8 cellular contexts compared by ENCODE assay signal in the genomic region with DNA sequence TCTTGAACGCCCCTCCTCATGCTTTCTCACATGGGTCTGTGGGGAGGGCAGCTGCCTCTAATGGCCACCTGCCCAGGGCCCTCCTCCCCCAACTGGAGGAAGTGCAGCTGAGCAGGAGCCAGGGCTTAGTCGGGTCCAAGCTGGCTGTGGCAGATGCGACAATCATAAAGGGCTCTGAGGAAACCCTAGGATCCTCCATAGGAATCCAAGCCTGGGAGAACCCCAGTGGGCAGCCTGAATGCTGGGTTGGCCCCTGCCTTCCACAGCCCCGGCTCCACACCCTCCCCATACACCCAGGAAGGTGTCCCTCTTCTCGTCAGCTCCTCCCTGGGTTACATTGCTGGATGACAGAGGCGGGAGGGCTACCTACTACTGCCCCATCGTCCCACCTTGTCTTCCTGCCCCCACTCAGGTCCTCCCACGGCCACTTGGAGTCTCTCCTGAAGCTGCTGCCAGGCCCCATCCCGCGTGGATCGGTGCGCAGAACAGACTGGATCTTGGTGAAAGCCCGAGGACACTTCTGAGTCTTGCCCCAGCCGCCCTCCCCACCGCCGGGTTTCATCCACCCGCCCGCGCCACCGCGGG. TPM values are rescaled to one million over a fixed set of nuclear protein-coding genes. Genes with fewer than 3 reads are reported as not detected.
DNase-seq lines count a peak whose midpoint lies in the region; ATAC-seq and TF ChIP-seq lines count a peak whose summit lies in the region.

No MANE protein-coding gene starts in this region.

- no peak for ATAC-seq in activated T-cell treated with anti-CD3 and anti-CD28 coated beads, Interleukin-2, amount 50 U/mL, for 4 hours
- no peak for ATAC-seq in activated naive CD8-positive, alpha-beta T cell treated with anti-CD3 and anti-CD28 coated beads, Interleukin-2, amount 10 ng/mL, durations not matched to agents 7 days and 5 days (ENCODE audit: low read depth)
- ATAC-seq in left lung (no peak), GM18858 (IDR thresholded peaks at IDR 0.05; ENCODE audit: unreplicated experiment) (no peak), HG03342 (IDR thresholded peaks at IDR 0.05; ENCODE audit: unreplicated experiment) (no peak)

- POLR2A ChIA-PET in activated naive CD8-positive, alpha-beta T cell treated with anti-CD3 and anti-CD28 coated beads, Interleukin-2, amount 10 ng/mL, durations not matched to agents 7 days and 5 days (lab: Charles Lee), result interaction anchor here (0.6 to 4.4 kb wide), 28 partner anchors 10 to 233 kb away, joined by 3 to 86 read pairs (median 4); a partner anchor contains a TSS

- no peaks in the 10 kb centered on the region for H3K36me3 ChIP-seq in left lung
- H3K36me3 ChIP-seq in tibial artery, result no peaks in the 10 kb centered on the region

- H3K9me3 ChIP-seq in left lung (no peaks in the 10 kb centered on the region), tibial artery (no peaks in the 10 kb centered on the region)

- peaks cover 3% of the 10 kb centered on the region for H3K4me1 Mint-ChIP-seq in activated T-cell treated with anti-CD3 and anti-CD28 coated beads, Interleukin-2, amount 50 U/mL, for 4 hours (ENCODE audit: low read depth)
- peaks cover 50% of the 10 kb centered on the region for H3K4me1 Mint-ChIP-seq in activated naive CD8-positive, alpha-beta T cell treated with anti-CD3 and anti-CD28 coated beads, Interleukin-2, amount 10 ng/mL, durations not matched to agents 7 days and 5 days

- no peaks in the 10 kb centered on the region for H3K9me3 Mint-ChIP-seq in activated T-cell treated with anti-CD3 and anti-CD28 coated beads, Interleukin-2, amount 50 U/mL, for 4 hours
- H3K9me3 Mint-ChIP-seq in activated naive CD8-positive, alpha-beta T cell treated with anti-CD3 and anti-CD28 coated beads, Interleukin-2, amount 10 ng/mL, durations not matched to agents 7 days and 5 days, result no peaks in the 10 kb centered on the region

- H3K4me3 Mint-ChIP-seq in activated T-cell treated with anti-CD3 and anti-CD28 coated beads, Interleukin-2, amount 50 U/mL, for 4 hours, result peak overlapping the region; percentile 70
- peak overlapping the region; percentile 94 for H3K4me3 Mint-ChIP-seq in activated naive CD8-positive, alpha-beta T cell treated with anti-CD3 and anti-CD28 coated beads, Interleukin-2, amount 10 ng/mL, durations not matched to agents 7 days and 5 days

- no peaks in the 10 kb centered on the region for H3K27me3 Mint-ChIP-seq in activated T-cell treated with anti-CD3 and anti-CD28 coated beads, Interleukin-2, amount 50 U/mL, for 4 hours (ENCODE audit: low read depth)
- no peaks in the 10 kb centered on the region for H3K27me3 Mint-ChIP-seq in activated naive CD8-positive, alpha-beta T cell treated with anti-CD3 and anti-CD28 coated beads, Interleukin-2, amount 10 ng/mL, durations not matched to agents 7 days and 5 days

- no peaks in the 10 kb centered on the region for H3K36me3 Mint-ChIP-seq in activated T-cell treated with anti-CD3 and anti-CD28 coated beads, Interleukin-2, amount 50 U/mL, for 4 hours (ENCODE audit: insufficient read depth)
- peaks cover 12% of the 10 kb centered on the region for H3K36me3 Mint-ChIP-seq in activated naive CD8-positive, alpha-beta T cell treated with anti-CD3 and anti-CD28 coated beads, Interleukin-2, amount 10 ng/mL, durations not matched to agents 7 days and 5 days

- peaks cover 5 to 17% of the 10 kb centered on the region in 2 donors for H3K4me1 ChIP-seq in left lung
- peaks cover 0 to 28% (median 18%) of the 10 kb centered on the region in 4 donors for H3K4me1 ChIP-seq in tibial artery

- H3K27ac Mint-ChIP-seq in activated naive CD8-positive, alpha-beta T cell treated with anti-CD3 and anti-CD28 coated beads, Interleukin-2, amount 10 ng/mL, durations not matched to agents 7 days and 5 days, result peak overlapping the region; percentile 90

- H3K27ac ChIP-seq in left lung, result peak overlapping the region in 1 of 2 donors; percentile 33
- peak overlapping the region; percentile 81 to 84 for H3K27ac ChIP-seq in tibial artery

- H3K27me3 ChIP-seq in left lung (peaks cover 0 to 38% of the 10 kb centered on the region in 2 donors), tibial artery (no peaks in the 10 kb centered on the region)

- H3K4me3 ChIP-seq in left lung (peak overlapping the region; percentile 38 to 49), tibial artery (peak overlapping the region; percentile 56 to 79)

- TF ChIP-seq CTCF in left lung (IDR thresholded peaks at IDR 0.05), result no peak
- no peak for TF ChIP-seq CTCF in tibial artery (IDR thresholded peaks at IDR 0.05)

- no peak for DNase-seq in activated T-cell treated with anti-CD3 and anti-CD28 coated beads, Interleukin-2, amount 50 U/mL, for 4 hours
- no peak for DNase-seq in activated T-cell treated with anti-CD3 and anti-CD28 coated beads, Interleukin-2, amount 50 U/mL, for 48 hours
- no peak for DNase-seq in activated naive CD8-positive, alpha-beta T cell treated with anti-CD3 and anti-CD28 coated beads, Interleukin-2, amount 10 ng/mL, durations not matched to agents 7 days and 5 days
- DNase-seq in left lung (no peak), tibial artery (peak in 1 of 2 donors; percentile 71), AG08395 (ENCODE audit: low spot score) (no peak)

- intact Hi-C loops in left lung (cut with DNase I), result loop anchor here in 1 of 2 donors (10.0 kb wide), 1 partner anchor 141 kb away; a partner anchor contains a TSS
- intact Hi-C loops in tibial artery (cut with DNase I; ENCODE audit: low total_unique reads), result no loop called here

RNA-seq across cellular contexts. Expression of a gene that starts 15.6 kb away (rescaled TPM):
- total RNA-seq in activated T-cell treated with anti-CD3 and anti-CD28 coated beads, Interleukin-2, amount 50 U/mL, for 4 hours, result 100 to 1,000 TPM; 128 to 132 (median 129) TPM
- 100 to 1,000 TPM; 193 to 198 TPM for total RNA-seq in activated naive CD8-positive, alpha-beta T cell treated with anti-CD3 and anti-CD28 coated beads, Interleukin-2, amount 10 ng/mL, durations not matched to agents 7 days and 5 days
- total RNA-seq in left lung, result 10 to 100 TPM; 46.8 to 47.6 TPM

RNA-seq across cellular contexts. Expression of a gene that starts 24.9 kb away (rescaled TPM):
- total RNA-seq in activated T-cell treated with anti-CD3 and anti-CD28 coated beads, Interleukin-2, amount 50 U/mL, for 4 hours, result 10 to 100 TPM in 1 of 3 donors, 1 to 10 TPM in 2; 6.2 to 10.7 (median 6.6) TPM
- total RNA-seq in activated naive CD8-positive, alpha-beta T cell treated with anti-CD3 and anti-CD28 coated beads, Interleukin-2, amount 10 ng/mL, durations not matched to agents 7 days and 5 days, result 10 to 100 TPM; 16.2 to 17.5 TPM
- total RNA-seq in left lung, result 10 to 100 TPM in 1 of 2 donors, 1 to 10 TPM in 1; 9.3 to 14.3 TPM

RNA-seq across cellular contexts. Expression of a gene that starts 52.3 kb away (rescaled TPM):
- under 1 TPM in 2 of 3 donors, not detected in 1; 0.10 to 0.30 TPM for total RNA-seq in activated T-cell treated with anti-CD3 and anti-CD28 coated beads, Interleukin-2, amount 50 U/mL, for 4 hours
- 1 to 10 TPM; 4.8 to 8.3 TPM for total RNA-seq in activated naive CD8-positive, alpha-beta T cell treated with anti-CD3 and anti-CD28 coated beads, Interleukin-2, amount 10 ng/mL, durations not matched to agents 7 days and 5 days
- 1 to 10 TPM in 1 of 2 donors, under 1 TPM in 1; 0.79 to 1.6 TPM for total RNA-seq in left lung
